Comparison of ENCODE assay signal across 1 cellular context in the genomic region with DNA sequence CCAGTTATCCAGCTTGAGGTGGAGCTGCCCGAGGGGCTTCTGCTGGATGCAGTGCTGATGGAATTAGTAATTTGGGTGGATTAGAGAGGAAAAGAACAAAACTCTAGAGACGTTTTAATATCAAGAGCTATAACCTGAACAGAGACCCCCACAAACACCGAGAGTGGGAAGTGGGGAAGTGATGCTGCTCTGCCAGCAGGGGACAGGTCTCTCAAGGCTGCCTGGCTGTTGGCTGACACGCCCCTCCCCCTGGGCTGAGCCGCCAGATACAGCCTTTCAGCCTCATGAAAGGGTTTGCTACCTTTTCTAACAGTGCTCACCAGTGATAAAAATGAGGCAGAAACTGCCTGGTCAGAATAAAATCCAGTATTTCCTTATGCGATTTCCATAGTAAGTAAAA.
TF ChIP-seq lines count a peak whose summit lies in the region.

No MANE protein-coding gene starts in this region.

TF ChIP-seq in HepG2, 621 proteins besides CTCF, POLR2A, EP300 and RAD21:
- TF ChIP-seq, protein P1, sequence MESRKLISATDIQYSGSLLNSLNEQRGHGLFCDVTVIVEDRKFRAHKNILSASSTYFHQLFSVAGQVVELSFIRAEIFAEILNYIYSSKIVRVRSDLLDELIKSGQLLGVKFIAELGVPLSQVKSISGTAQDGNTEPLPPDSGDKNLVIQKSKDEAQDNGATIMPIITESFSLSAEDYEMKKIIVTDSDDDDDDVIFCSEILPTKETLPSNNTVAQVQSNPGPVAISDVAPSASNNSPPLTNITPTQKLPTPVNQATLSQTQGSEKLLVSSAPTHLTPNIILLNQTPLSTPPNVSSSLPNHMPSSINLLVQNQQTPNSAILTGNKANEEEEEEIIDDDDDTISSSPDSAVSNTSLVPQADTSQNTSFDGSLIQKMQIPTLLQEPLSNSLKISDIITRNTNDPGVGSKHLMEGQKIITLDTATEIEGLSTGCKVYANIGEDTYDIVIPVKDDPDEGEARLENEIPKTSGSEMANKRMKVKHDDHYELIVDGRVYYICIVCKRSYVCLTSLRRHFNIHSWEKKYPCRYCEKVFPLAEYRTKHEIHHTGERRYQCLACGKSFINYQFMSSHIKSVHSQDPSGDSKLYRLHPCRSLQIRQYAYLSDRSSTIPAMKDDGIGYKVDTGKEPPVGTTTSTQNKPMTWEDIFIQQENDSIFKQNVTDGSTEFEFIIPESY (CRISPR knock-in tag; IDR thresholded peaks at IDR 0.05): 0 out of 2 replicates have a peak, but pooled peaks have one; percentile 37
- no peak for TF ChIP-seq SNAI1 (CRISPR knock-in tag; IDR thresholded peaks at IDR 0.05; ENCODE audit: borderline replicate concordance)
